8 cellular contexts compared by ENCODE assay signal in genomic region chrX:15334561-15334960, GRCh38. TPM values are rescaled to one million over a fixed set of nuclear protein-coding genes. Genes with fewer than 3 reads are reported as not detected.
A peak's percentile ranks its signal among the peaks of the same experiment; 100 is the strongest.
DNase-seq lines count a peak whose midpoint lies in the region; ATAC-seq, FAIRE-seq and TF ChIP-seq lines count a peak whose summit lies in the region.

No MANE protein-coding gene starts in this region.

- no peak overlapping the region for H3K23ac ChIP-seq in H9 (ENCODE audit: insufficient read length, low read depth, low read length)

- H3K4me3 ChIP-seq in AG04450 (ENCODE audit: low read depth, low read length) (peak overlapping the region; percentile 76), testis (peak overlapping the region; percentile 72 to 80)

- H4K20me1 ChIP-seq in H9 (ENCODE audit: control insufficient read depth, insufficient read depth, insufficient read length) = no peaks in the 10 kb centered on the region

- H2BK12ac ChIP-seq in H9 (ENCODE audit: insufficient read length, low read depth, low read length) = no peak overlapping the region

- no peak overlapping the region for H3K56ac ChIP-seq in H9 (ENCODE audit: insufficient read length, low read depth, low read length)

- H3K4me3 Mint-ChIP-seq in H9 = peak overlapping the region; percentile 92 to 93
- peak overlapping the region; percentile 91 for H3K4me3 Mint-ChIP-seq in activated naive CD8-positive, alpha-beta T cell

- peaks cover 2 to 13% of the 10 kb centered on the region in 2 experiments for H3K9me3 Mint-ChIP-seq in H9
- no peaks in the 10 kb centered on the region for H3K9me3 Mint-ChIP-seq in activated naive CD8-positive, alpha-beta T cell (ENCODE audit: low read depth)

- H4K8ac ChIP-seq in H9 (replicated peaks; ENCODE audit: insufficient read length, low read depth, low read length) = no peak overlapping the region

- peaks cover 3% of the 10 kb centered on the region; the same call in 1 of the 2 replicates for H3K27me3 Mint-ChIP-seq in H9 (ENCODE audit: low read depth)
- H3K27me3 Mint-ChIP-seq in activated naive CD8-positive, alpha-beta T cell = no peaks in the 10 kb centered on the region

- no peak for TF ChIP-seq POLR2A in testis (IDR thresholded peaks at IDR 0.05)

- peak overlapping the region; percentile 76 for H3K9ac ChIP-seq in H9 (ENCODE audit: extremely low read depth, insufficient read length, low read length)

- no peak overlapping the region for H2BK5ac ChIP-seq in H9 (ENCODE audit: insufficient read length, low read length)

- H4K5ac ChIP-seq in H9 (ENCODE audit: insufficient read length, low read depth, low read length) = no peak overlapping the region

- no peak overlapping the region for H3K4ac ChIP-seq in H9 (ENCODE audit: low read depth, low read length)

- CTCF ChIA-PET in AG04450 (lab: Charles Lee) = interaction anchor here (0.7 kb wide), 1 partner anchor 133 kb away, joined by 3 read pairs; no protein-coding TSS in a partner anchor

- H3K14ac ChIP-seq in H9 (ENCODE audit: insufficient read depth, low read length) = peak overlapping the region; percentile 86; the same call in 1 of the 2 replicates

- peaks cover 2 to 5% of the 10 kb centered on the region in 2 experiments; a peak in 2 of 4 replicates for H3K4me1 Mint-ChIP-seq in H9
- peaks cover 12% of the 10 kb centered on the region for H3K4me1 Mint-ChIP-seq in activated naive CD8-positive, alpha-beta T cell (ENCODE audit: low read depth)

- TF ChIP-seq CTCF in AG04450 (IDR thresholded peaks at IDR 0.05; ENCODE audit: low read depth, low read length) = no peak
- no peak for TF ChIP-seq CTCF in H9 (conservative IDR thresholded peaks at IDR 0.05)
- TF ChIP-seq CTCF in testis (IDR thresholded peaks at IDR 0.05) = no peak

- no peaks in the 10 kb centered on the region for H3K79me2 ChIP-seq in H9 (ENCODE audit: insufficient read depth, low read length)

- H3K18ac ChIP-seq in H9 (ENCODE audit: insufficient read length, low read depth, low read length) = no peak overlapping the region

- FAIRE-seq in islet of Langerhans (lab: Jason Lieb, UNC) = peak; percentile 79

- peak overlapping the region; percentile 72 for H3K4me2 ChIP-seq in H9 (ENCODE audit: insufficient read depth, insufficient read length, low read length)

- POLR2A ChIA-PET in AG04450 (lab: Yijun Ruan, JAX) = no interaction called here

- H3K4me1 ChIP-seq in H9 (ENCODE audit: insufficient read depth, low read length) = no peaks in the 10 kb centered on the region
- H3K4me1 ChIP-seq in testis = no peaks in the 10 kb centered on the region

- no peak overlapping the region for H2BK15ac ChIP-seq in H9 (ENCODE audit: low read depth, low read length)

- H3K23me2 ChIP-seq in H9 (ENCODE audit: insufficient read length, low read depth, low read length, poor library complexity, severe bottlenecking) = no peaks in the 10 kb centered on the region

- H3K79me1 ChIP-seq in H9 (ENCODE audit: insufficient read depth, low read depth, low read length, poor library complexity, severe bottlenecking) = no peaks in the 10 kb centered on the region

- peak overlapping the region in 1 of 3 experiments; percentile 98; a peak in 2 of 7 replicates for H3K27ac Mint-ChIP-seq in H9
- peak overlapping the region; percentile 75 for H3K27ac Mint-ChIP-seq in activated naive CD8-positive, alpha-beta T cell

- no peak overlapping the region for H2AFZ ChIP-seq in H9 (ENCODE audit: low read length)

- no peak for DNase-seq in AG04450 (ENCODE audit: low read depth, low spot score)
- no peak for DNase-seq in H9
- DNase-seq in testis = no peak
- no peak for DNase-seq in NCI-H2107 (lab: John Stamatoyannopoulos, UW)
- no peak for DNase-seq in cerebellar cortex (ENCODE audit: low spot score)

- no peak for ATAC-seq in GM21367 (IDR thresholded peaks at IDR 0.05; ENCODE audit: unreplicated experiment)

- H3K9me3 ChIP-seq in AG04450 (ENCODE audit: control insufficient read depth, insufficient read depth, low read length) = no peaks in the 10 kb centered on the region
- H3K9me3 ChIP-seq in H9 (ENCODE audit: control insufficient read depth, low read depth, low read length) = no peaks in the 10 kb centered on the region
- no peaks in the 10 kb centered on the region for H3K9me3 ChIP-seq in testis

- no peak overlapping the region for H2AK5ac ChIP-seq in H9 (ENCODE audit: insufficient read length, low read length)

- no peak overlapping the region for H2BK20ac ChIP-seq in H9 (ENCODE audit: low read depth, low read length, poor library complexity, severe bottlenecking)

- H3K27ac ChIP-seq in AG04450 (ENCODE audit: low read depth, low read length) (peak overlapping the region; percentile 65), H9 (ENCODE audit: insufficient read length, low read depth, low read length) (no peak overlapping the region), testis (peak overlapping the region; percentile 86 to 87)

- no peak overlapping the region for H2BK120ac ChIP-seq in H9 (ENCODE audit: low read depth, low read length, poor library complexity, severe bottlenecking)

- H3T11ph ChIP-seq in H9 (ENCODE audit: low read length) = no peak overlapping the region

- H3K36me3 Mint-ChIP-seq in H9 (ENCODE audit: insufficient read depth in 1 of 3, low read depth in 3 of 3) = peaks cover 0 to 12% (median 0%) of the 10 kb centered on the region in 3 experiments; a peak in 3 of 7 replicates
- H3K36me3 Mint-ChIP-seq in activated naive CD8-positive, alpha-beta T cell = no peaks in the 10 kb centered on the region

- no peaks in the 10 kb centered on the region for H3K36me3 ChIP-seq in testis (ENCODE audit: low read depth, missing control alignments)

- H4K91ac ChIP-seq in H9 (ENCODE audit: insufficient read length, low read depth, low read length) = no peak overlapping the region

- no CpG with 5 or more reads among the region's 7 CpGs for WGBS in H9 (ENCODE audit: extremely low coverage, insufficient read length, low lambda C conversion rate)
- WGBS in testis, 2 donors = 9 to 15% methylated on average over 7 of the region's 7 CpGs

- intact Hi-C loops in testis (cut with DNase I; ENCODE audit: low total_unique reads) = no loop called here

- H3K27me3 ChIP-seq in AG04450 (ENCODE audit: control insufficient read depth, insufficient read depth, low read length) (peaks cover 3% of the 10 kb centered on the region), H9 (ENCODE audit: insufficient read depth, low read length) (no peaks in the 10 kb centered on the region), testis (no peaks in the 10 kb centered on the region)

RNA-seq across cellular contexts. Expression of gene PIGA, which starts 0.8 kb away (rescaled TPM):
- polyA plus RNA-seq in AG04450 (2011; rRNA removed) = 3.1 and 4.2 TPM in 2 replicates
- 3.3 and 6.8 TPM in 2 replicates for polyA minus RNA-seq in AG04450 (2011; rRNA and poly(A)+ RNA removed)
- 13.5 and 13.9 TPM in 2 replicates for total RNA-seq in H9 (2021)
- total RNA-seq in testis = 10 to 100 TPM; 13.0 to 17.0 TPM
- polyA plus RNA-seq in testis (ENCODE audit: insufficient read depth, low read depth, low replicate concordance) = 8.1 TPM

RNA-seq across cellular contexts. Expression of gene ASB11, which starts 19.1 kb away (rescaled TPM):
- polyA plus RNA-seq in AG04450 (2011; rRNA removed) (not detected in 2 replicates), testis (ENCODE audit: insufficient read depth, low read depth, low replicate concordance) (not detected)
- polyA minus RNA-seq in AG04450 (2011; rRNA and poly(A)+ RNA removed) = not detected in 2 replicates
- total RNA-seq in H9 (2021) (not detected in 2 replicates), testis (not detected)

RNA-seq across cellular contexts. Expression of gene VEGFD, which starts 49.7 kb away (rescaled TPM):
- 0.24 and 0.43 TPM in 2 replicates for polyA plus RNA-seq in AG04450 (2011; rRNA removed)
- polyA minus RNA-seq in AG04450 (2011; rRNA and poly(A)+ RNA removed) = 0.13 TPM in 1 of 2 replicates, not detected in the other
- total RNA-seq in H9 (2021) = 0.11 TPM in 1 of 2 replicates, not detected in the other
- 1 to 10 TPM in 1 of 2 donors, under 1 TPM in 1; 0.74 to 1.5 TPM for total RNA-seq in testis
- polyA plus RNA-seq in testis (ENCODE audit: insufficient read depth, low read depth, low replicate concordance) = 1.3 TPM
